In genomic region chr2:146147448-146148012, GRCh38 we compare ENCODE assay signal across 28 cellular contexts.
DNase-seq lines count a peak whose midpoint lies in the region; ATAC-seq, FAIRE-seq and TF ChIP-seq lines count a peak whose summit lies in the region.
"Had no signal": no experiment of that assay in that cellular context is flagged by ENCODE, and none has a peak within 500 bp of the region (broad histone marks: within the 10 kb centered on the region; RNA-seq: fewer than 3 reads in every experiment).

No MANE protein-coding gene starts in this region.

- peak; percentile 13; the same call in 1 of the 2 replicates for TF ChIP-seq CTCF in OCI-LY1 (IDR thresholded peaks at IDR 0.05; ENCODE audit: low read length)
- no peak for TF ChIP-seq CTCF in endothelial cell of umbilical vein (IDR thresholded peaks at IDR 0.05; ENCODE audit: extremely low read depth in 1 of 2, insufficient read depth in 1 of 2, low read depth in 1 of 2, low read length in 2 of 2)
- peak; percentile 22 for TF ChIP-seq CTCF in osteoblast (IDR thresholded peaks at IDR 0.05; ENCODE audit: extremely low read depth, low read depth, low read length)

- H3K27me3 ChIP-seq in OCI-LY1 (ENCODE audit: insufficient read depth, low read length) (no peaks in the 10 kb centered on the region), endothelial cell of umbilical vein (ENCODE audit: control insufficient read depth in 2 of 2, insufficient read depth in 2 of 2, low read length in 2 of 2) (no peaks in the 10 kb centered on the region), osteoblast (ENCODE audit: insufficient read depth, low read length) (no peaks in the 10 kb centered on the region)
- H3K27me3 ChIP-seq: BLaER1 treated with 17β-estradiol and CSF1 and Interleukin-3, amounts not matched to agents 10 nM and 100 nM; gastrocnemius medialis; pancreas; sigmoid colon; vagina had no signal

- H3K4me3 ChIP-seq in OCI-LY1 (ENCODE audit: low read depth, low read length, poor library complexity, severe bottlenecking), result no peak overlapping the region
- H3K4me3 ChIP-seq in endothelial cell of umbilical vein (replicated peaks in 1 of 3; ENCODE audit: insufficient read depth in 1 of 3, low read depth in 1 of 3, low read length in 3 of 3), result no peak overlapping the region
- no peak overlapping the region for H3K4me3 ChIP-seq in osteoblast (ENCODE audit: insufficient read depth, low read length)
- H3K4me3 ChIP-seq: BLaER1 treated with 17β-estradiol and CSF1 and Interleukin-3, amounts not matched to agents 10 nM and 100 nM; gastrocnemius medialis; pancreas; sigmoid colon; vagina had no signal

- FAIRE-seq in endothelial cell of umbilical vein (lab: Jason Lieb, UNC), result no peak
- FAIRE-seq: A204.1, G401.6, pancreas had no signal

- H2AFZ ChIP-seq in OCI-LY1 (ENCODE audit: low read length) (no peak overlapping the region), endothelial cell of umbilical vein (ENCODE audit: low read depth, low read length) (peak overlapping the region; percentile 44), osteoblast (ENCODE audit: low read length) (peak overlapping the region; percentile 26)

- no peak overlapping the region for H3K4me2 ChIP-seq in OCI-LY1 (ENCODE audit: low read length)
- H3K4me2 ChIP-seq in endothelial cell of umbilical vein (ENCODE audit: insufficient read depth, low read length), result no peak overlapping the region
- H3K4me2 ChIP-seq in osteoblast (ENCODE audit: insufficient read depth, low read length), result no peak overlapping the region
- H3K4me2 ChIP-seq: BLaER1 treated with 17β-estradiol and CSF1 and Interleukin-3, amounts not matched to agents 10 nM and 100 nM had no signal

- no peaks in the 10 kb centered on the region for H3K9me2 ChIP-seq in OCI-LY1 (ENCODE audit: low read depth, low read length)

- TF ChIP-seq POLR2A in endothelial cell of umbilical vein (IDR thresholded peaks at IDR 0.05; ENCODE audit: low read depth, low read length), result no peak

- ATAC-seq in GM18873 (IDR thresholded peaks at IDR 0.05; ENCODE audit: low FRiP score, unreplicated experiment), result no peak
- ATAC-seq: activated CD4-positive, alpha-beta T cell treated with anti-CD3 and anti-CD28 coated beads for 36 hours; activated CD8-positive, alpha-beta memory T cell treated with anti-CD3 and anti-CD28 coated beads, Interleukin-2, amount 10 ng/mL, durations not matched to agents 7 days and 5 days; gastrocnemius medialis; pancreas had no signal

- DNase-seq in NCI-H748 (lab: John Stamatoyannopoulos, UW; ENCODE audit: unreplicated experiment) (peak; percentile 7), NCI-H748 treated with DMSO at 0.1 percent for 48 hours (lab: John Stamatoyannopoulos, UW) (no peak), endothelial cell of umbilical vein (ENCODE audit: low read depth, low spot score) (no peak), osteoblast (ENCODE audit: insufficient read length, low spot score, missing footprints) (no peak), posterior cingulate gyrus (no peak), occipital lobe (lab: John Stamatoyannopoulos, UW) (no peak)
- DNase-seq: activated CD4-positive, alpha-beta T cell treated with anti-CD3 and anti-CD28 coated beads for 36 hours; activated CD8-positive, alpha-beta memory T cell treated with anti-CD3 and anti-CD28 coated beads, Interleukin-2, amount 10 ng/mL, durations not matched to agents 7 days and 5 days; Calu3; cortex of kidney; gastrocnemius medialis; kidney glomerular epithelial cell; mammary epithelial cell; MM.1S; naive B cell; NCI-H1694; NCI-H226; NK-92 treated with Interleukin-12 subunit alpha and Interleukin-12 subunit beta, amount 100 ng/mL, for 24 hours; pancreas; sigmoid colon; SW 1271 had no signal

- H3K9ac ChIP-seq in OCI-LY1 (ENCODE audit: low read length) (no peak overlapping the region), endothelial cell of umbilical vein (replicated peaks; ENCODE audit: extremely low read depth, insufficient read depth, low read length) (no peak overlapping the region)
- H3K9ac ChIP-seq: BLaER1 treated with 17β-estradiol and CSF1 and Interleukin-3, amounts not matched to agents 10 nM and 100 nM had no signal

- H3K27ac ChIP-seq in OCI-LY1 (ENCODE audit: low read depth, low read length, poor library complexity, severe bottlenecking), result no peak overlapping the region
- no peak overlapping the region for H3K27ac ChIP-seq in endothelial cell of umbilical vein (ENCODE audit: insufficient read depth, low read depth, low read length)
- no peak overlapping the region for H3K27ac ChIP-seq in osteoblast (ENCODE audit: low read depth, low read length)
- H3K27ac ChIP-seq: BLaER1 treated with 17β-estradiol and CSF1 and Interleukin-3, amounts not matched to agents 10 nM and 100 nM; gastrocnemius medialis; pancreas; RWPE1; sigmoid colon; vagina had no signal

- H3K9me1 ChIP-seq in endothelial cell of umbilical vein (replicated peaks; ENCODE audit: control insufficient read depth, extremely low read depth, insufficient read depth, low read length), result no peaks in the 10 kb centered on the region

- H3K9me3 ChIP-seq in OCI-LY1 (ENCODE audit: low read length) (no peaks in the 10 kb centered on the region), endothelial cell of umbilical vein (replicated peaks; ENCODE audit: control insufficient read depth, insufficient read depth, low read length) (no peaks in the 10 kb centered on the region), osteoblast (ENCODE audit: low read depth, low read length) (no peaks in the 10 kb centered on the region)
- H3K9me3 ChIP-seq: gastrocnemius medialis, pancreas, sigmoid colon, vagina had no signal

- CTCF ChIA-PET in endothelial cell of umbilical vein (lab: Charles Lee), result interaction anchor here (1.0 to 1.1 kb wide), 2 partner anchors 8 to 395 kb away, joined by 3 to 6 read pairs; no protein-coding TSS in a partner anchor

- H4K20me1 ChIP-seq in OCI-LY1 (ENCODE audit: insufficient read depth, low read length) (no peaks in the 10 kb centered on the region), endothelial cell of umbilical vein (replicated peaks; ENCODE audit: control insufficient read depth, extremely low read depth, insufficient read depth, low read length) (no peaks in the 10 kb centered on the region), osteoblast (ENCODE audit: insufficient read depth, low read length) (no peaks in the 10 kb centered on the region)
- H4K20me1 ChIP-seq: BLaER1 treated with 17β-estradiol and CSF1 and Interleukin-3, amounts not matched to agents 10 nM and 100 nM had no signal

- BruUV-seq in endothelial cell of umbilical vein (replicated peaks; lab: Mats Ljungman, UMichigan), result no TSS peak

- dilution Hi-C loops in endothelial cell of umbilical vein (cut with MboI; ENCODE audit: extremely low pct_ligation_motif_present, low sequenced_read_pairs), result no loop called here

- intact Hi-C loops in endothelial cell of umbilical vein (cut with micrococcal nuclease), result loop anchor here (10.0 kb wide), 1 partner anchor 1947 kb away; no protein-coding TSS in a partner anchor
- intact Hi-C loops in posterior cingulate gyrus (cut with DNase I), result no loop called here

- no peaks in the 10 kb centered on the region for H3K4me1 ChIP-seq in OCI-LY1 (ENCODE audit: insufficient read depth, low read length, severe bottlenecking)
- H3K4me1 ChIP-seq in endothelial cell of umbilical vein (ENCODE audit: control insufficient read depth, extremely low read depth, insufficient read depth, low read length), result no peaks in the 10 kb centered on the region
- H3K4me1 ChIP-seq in osteoblast (ENCODE audit: insufficient read depth, low read length), result no peaks in the 10 kb centered on the region
- H3K4me1 ChIP-seq: BLaER1 treated with 17β-estradiol and CSF1 and Interleukin-3, amounts not matched to agents 10 nM and 100 nM; gastrocnemius medialis; pancreas; sigmoid colon; vagina had no signal

- POLR2A ChIA-PET in endothelial cell of umbilical vein (lab: Charles Lee), result no interaction called here

- H3K79me2 ChIP-seq in OCI-LY1 (ENCODE audit: insufficient read depth, low read length), result no peaks in the 10 kb centered on the region
- no peaks in the 10 kb centered on the region for H3K79me2 ChIP-seq in endothelial cell of umbilical vein (ENCODE audit: control insufficient read depth, insufficient read depth, low read length)
- no peaks in the 10 kb centered on the region for H3K79me2 ChIP-seq in osteoblast (ENCODE audit: insufficient read depth, low read length)

- no peaks in the 10 kb centered on the region for H3K36me3 ChIP-seq in OCI-LY1 (ENCODE audit: insufficient read depth, low read length)
- no peaks in the 10 kb centered on the region for H3K36me3 ChIP-seq in endothelial cell of umbilical vein (ENCODE audit: control insufficient read depth in 2 of 2, extremely low read depth in 1 of 2, insufficient read depth in 2 of 2, low read length in 2 of 2)
- no peaks in the 10 kb centered on the region for H3K36me3 ChIP-seq in osteoblast (ENCODE audit: insufficient read depth, low read length)
- H3K36me3 ChIP-seq: BLaER1 treated with 17β-estradiol and CSF1 and Interleukin-3, amounts not matched to agents 10 nM and 100 nM; gastrocnemius medialis; pancreas; sigmoid colon; vagina had no signal

- H3F3A ChIP-seq in OCI-LY1 (ENCODE audit: insufficient read depth, low read length), result no peaks in the 10 kb centered on the region

TF ChIP-seq in endothelial cell of umbilical vein, 7 proteins besides CTCF, POLR2A, EP300 and RAD21:
- TF ChIP-seq MYC (IDR thresholded peaks at IDR 0.05; ENCODE audit: low read depth, low read length) (no peak), JUN (IDR thresholded peaks at IDR 0.05; ENCODE audit: borderline replicate concordance, insufficient read depth, insufficient read length, low read depth) (no peak), EZH2 (IDR thresholded peaks at IDR 0.05; ENCODE audit: borderline replicate concordance, low read depth, low read length, severe bottlenecking) (no peak), GATA2 (IDR thresholded peaks at IDR 0.05; ENCODE audit: insufficient read depth, insufficient read length, low read depth, low read length) (no peak), FOS (IDR thresholded peaks at IDR 0.05; ENCODE audit: borderline replicate concordance, insufficient read depth, low read length) (no peak), MAX (IDR thresholded peaks at IDR 0.05; ENCODE audit: insufficient read depth, insufficient read length) (no peak), POLR2AphosphoS5 (IDR thresholded peaks at IDR 0.05; ENCODE audit: insufficient read depth, low read depth, low read length) (no peak)

Comparison
In these comparisons a context has a peak if more than half of its experiments do, and no peak if none do; other contexts are left out.
1. CTCF ChIP-seq: peak in OCI-LY1 (single experiment) and osteoblast (single experiment); none in endothelial cell of umbilical vein (0 of 2).